ENCODE assay signal across 12 cellular contexts in genomic region chr12:51941011-51941561, GRCh38. TPM values are rescaled to one million over a fixed set of nuclear protein-coding genes. Genes with fewer than 3 reads are reported as not detected.
DNase-seq lines count a peak whose midpoint lies in the region; ATAC-seq and TF ChIP-seq lines count a peak whose summit lies in the region.
"Had no signal": no experiment of that assay in that cellular context is flagged by ENCODE, and none has a peak within 500 bp of the region (broad histone marks: within the 10 kb centered on the region; RNA-seq: fewer than 3 reads in every experiment).

No MANE protein-coding gene starts in this region.

- peaks cover 10% of the 10 kb centered on the region for H3K9me3 Mint-ChIP-seq in glutamatergic neuron (ENCODE audit: unreplicated experiment)

- H3K36me3 Mint-ChIP-seq in glutamatergic neuron (ENCODE audit: unreplicated experiment): peaks cover 27% of the 10 kb centered on the region

- H3K4me3 ChIP-seq in SJCRH30 (peak overlapping the region; percentile 15), skin epidermis (peak overlapping the region in 3 of 7 experiments; percentile 3 to 28 (median 13))
- H3K4me3 ChIP-seq: upper lobe of left lung had no signal

- TF ChIP-seq CTCF in glutamatergic neuron (IDR thresholded peaks at IDR 0.05; ENCODE audit: partially characterized antibody, unreplicated experiment): no peak

- peaks cover 15% of the 10 kb centered on the region; the same call in 1 of the 2 replicates for H3K9me3 ChIP-seq in SJCRH30 (replicated peaks)

- ATAC-seq in GM21360 (IDR thresholded peaks at IDR 0.05; ENCODE audit: unreplicated experiment) (no peak), GM18519 (IDR thresholded peaks at IDR 0.05; ENCODE audit: low FRiP score, unreplicated experiment) (no peak)

- peaks cover 8% of the 10 kb centered on the region for H3K27me3 Mint-ChIP-seq in glutamatergic neuron (ENCODE audit: unreplicated experiment)

- H3K36me3 ChIP-seq in SJCRH30: no peaks in the 10 kb centered on the region
- H3K36me3 ChIP-seq: upper lobe of left lung had no signal

- peaks cover 12% of the 10 kb centered on the region for H3K27me3 ChIP-seq in SJCRH30
- H3K27me3 ChIP-seq: upper lobe of left lung had no signal

- peaks cover 14% of the 10 kb centered on the region for H3K4me1 ChIP-seq in SJCRH30

- H3K27ac Mint-ChIP-seq in glutamatergic neuron (ENCODE audit: unreplicated experiment): peak overlapping the region; percentile 2

- H3K4me3 Mint-ChIP-seq in glutamatergic neuron (ENCODE audit: unreplicated experiment): peak overlapping the region; percentile 53

- peaks cover 29% of the 10 kb centered on the region for H3K4me1 Mint-ChIP-seq in glutamatergic neuron (ENCODE audit: low read depth, unreplicated experiment)

- peak; percentile 44 for DNase-seq in NCI-H1436 (lab: John Stamatoyannopoulos, UW)
- DNase-seq in NCI-H1436 treated with DMSO at 0.1 percent for 48 hours (lab: John Stamatoyannopoulos, UW): no peak
- peak; percentile 61 to 69 for DNase-seq in SJCRH30
- peak; percentile 66 for DNase-seq in glutamatergic neuron
- no peak for DNase-seq in SIG-M5 (lab: John Stamatoyannopoulos, UW)
- DNase-seq: 8988T; activated CD4-positive, alpha-beta T cell treated with anti-CD3 and anti-CD28 coated beads, Interleukin-2, amount 50 U/mL, for 4 hours had no signal

- H3K27ac ChIP-seq in SJCRH30 (no peak overlapping the region), skin epidermis (peak overlapping the region in 16 of 21 experiments; percentile 15 to 80 (median 56))
- H3K27ac ChIP-seq: upper lobe of left lung had no signal

RNA-seq across cellular contexts. Expression of gene ACVR1B, which starts 10.4 kb away (rescaled TPM):
- total RNA-seq in SJCRH30 (2014; rRNA removed; shearing (Covaris generic)): 19.8 and 22.4 TPM in 2 replicates
- 50.2 TPM for total RNA-seq in glutamatergic neuron (ENCODE audit: unreplicated experiment)

RNA-seq across cellular contexts. Expression of gene ACVRL1, which starts 33.8 kb away (rescaled TPM):
- 0.33 and 0.36 TPM in 2 replicates for total RNA-seq in SJCRH30 (2014; rRNA removed; shearing (Covaris generic))
- total RNA-seq in glutamatergic neuron (ENCODE audit: unreplicated experiment): 0.39 TPM

RNA-seq across cellular contexts. Expression of gene ANKRD33, which starts 53.2 kb away (rescaled TPM):
- not detected in 2 replicates for total RNA-seq in SJCRH30 (2014; rRNA removed; shearing (Covaris generic))
- not detected for total RNA-seq in glutamatergic neuron (ENCODE audit: unreplicated experiment)
- total RNA-seq: LHCN-M2, upper lobe of left lung had no signal

Comparison
In these comparisons a context has a peak if more than half of its experiments do, and no peak if none do; other contexts are left out.
1. DNase-seq: peak in NCI-H1436 (single experiment), SJCRH30 (2 of 2) and glutamatergic neuron (single experiment); none in NCI-H1436 treated with DMSO at 0.1 percent for 48 hours (single experiment) and SIG-M5 (single experiment).